ENCODE assay signal across 24 cellular contexts in the genomic region with DNA sequence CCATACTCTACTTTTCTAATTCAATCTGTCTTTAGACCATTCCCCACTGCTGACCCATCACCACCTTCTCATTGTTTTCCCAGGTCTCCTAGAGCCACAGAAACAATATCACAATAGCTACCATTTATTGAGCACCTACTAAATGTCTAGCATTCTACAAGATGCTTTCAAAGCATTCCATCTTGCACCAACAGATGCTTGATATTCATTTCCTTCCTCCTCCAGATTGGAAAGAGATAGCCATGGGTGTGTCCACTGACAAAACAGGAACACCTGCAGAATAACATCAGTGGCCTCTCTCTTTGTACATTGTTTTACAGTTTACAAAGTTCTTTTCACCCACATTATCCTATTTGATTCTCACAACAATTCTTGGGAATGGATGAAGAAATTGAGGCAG. TPM values are rescaled to one million over a fixed set of nuclear protein-coding genes. Genes with fewer than 3 reads are reported as not detected.
"Had no signal": no experiment of that assay in that cellular context is flagged by ENCODE, and none has a peak within 500 bp of the region (broad histone marks: within the 10 kb centered on the region; RNA-seq: fewer than 3 reads in every experiment).

No MANE protein-coding gene starts in this region.

- H3K4me1 ChIP-seq: breast epithelium had no signal

- H3K9me3 Mint-ChIP-seq: activated CD4-positive, alpha-beta memory T cell treated with anti-CD3 and anti-CD28 coated beads, Interleukin-2, amount 10 ng/mL, durations not matched to agents 7 days and 5 days; stimulated activated memory B cell treated with anti-CD40 and anti-IgM and Interleukin-4, amounts not matched to agents 10 μg/mL and 1 μg/mL and 100 μg/mL, for 72 hours; T-helper 2 cell treated with Interferon-gamma antibody and Interleukin-4, amounts not matched to agents 5 μg/mL and 100 μg/mL, for 36 hours had no signal

- H3K27ac Mint-ChIP-seq: activated CD4-positive, alpha-beta memory T cell treated with anti-CD3 and anti-CD28 coated beads, Interleukin-2, amount 10 ng/mL, durations not matched to agents 7 days and 5 days; activated CD8-positive, alpha-beta memory T cell treated with anti-CD3 and anti-CD28 coated beads, Interleukin-2, amount 10 ng/mL, durations not matched to agents 7 days and 5 days; stimulated activated memory B cell treated with anti-CD40 and anti-IgM and Interleukin-4, amounts not matched to agents 10 μg/mL and 1 μg/mL and 100 μg/mL, for 72 hours; T-helper 2 cell treated with Interferon-gamma antibody and Interleukin-4, amounts not matched to agents 5 μg/mL and 100 μg/mL, for 36 hours had no signal

- ATAC-seq: activated CD8-positive, alpha-beta memory T cell treated with anti-CD3 and anti-CD28 coated beads, Interleukin-2, amount 10 ng/mL, durations not matched to agents 7 days and 5 days; heart right ventricle; left ventricle myocardium superior; stimulated activated memory B cell treated with anti-CD40 and anti-IgM and Interleukin-4, amounts not matched to agents 10 μg/mL and 1 μg/mL and 100 μg/mL, for 72 hours had no signal

- H3K9me3 ChIP-seq: breast epithelium, esophagus squamous epithelium, heart right ventricle, spleen, thoracic aorta had no signal

- H3K27ac ChIP-seq: breast epithelium, esophagus squamous epithelium, heart right ventricle, spleen, thoracic aorta had no signal

- DNase-seq: activated CD4-positive, alpha-beta memory T cell treated with anti-CD3 and anti-CD28 coated beads, Interleukin-2, amount 10 ng/mL, durations not matched to agents 7 days and 5 days; activated CD4-positive, alpha-beta T cell treated with anti-CD3 and anti-CD28 coated beads for 48 hours; activated CD4-positive, CD25-positive, alpha-beta regulatory T cell; activated CD8-positive, alpha-beta memory T cell treated with anti-CD3 and anti-CD28 coated beads, Interleukin-2, amount 10 ng/mL, durations not matched to agents 7 days and 5 days; activated naive CD4-positive, alpha-beta T cell; aorta; cerebellar nuclear complex; cortex of kidney; effector CD4-positive, alpha-beta T cell; esophagus squamous epithelium; heart right ventricle; immature natural killer cell; kidney glomerular epithelial cell; left ventricle myocardium superior; nucleus accumbens; posterior cingulate gyrus; retina; spleen; stimulated activated CD4-positive, alpha-beta T cell treated with anti-CD3 and anti-CD28 coated beads, Interleukin-4, amount 100 ng/mL, for 4 hours; SW 1271 had no signal

- H3K36me3 ChIP-seq: breast epithelium, esophagus squamous epithelium, heart right ventricle, spleen, thoracic aorta had no signal

- H3K4me3 Mint-ChIP-seq: activated CD8-positive, alpha-beta memory T cell treated with anti-CD3 and anti-CD28 coated beads, Interleukin-2, amount 10 ng/mL, durations not matched to agents 7 days and 5 days; stimulated activated memory B cell treated with anti-CD40 and anti-IgM and Interleukin-4, amounts not matched to agents 10 μg/mL and 1 μg/mL and 100 μg/mL, for 72 hours; T-helper 2 cell treated with Interferon-gamma antibody and Interleukin-4, amounts not matched to agents 5 μg/mL and 100 μg/mL, for 36 hours had no signal

- H3K4me3 ChIP-seq: breast epithelium, esophagus squamous epithelium, heart right ventricle, spleen, thoracic aorta had no signal

- H3K36me3 Mint-ChIP-seq: activated CD8-positive, alpha-beta memory T cell treated with anti-CD3 and anti-CD28 coated beads, Interleukin-2, amount 10 ng/mL, durations not matched to agents 7 days and 5 days; stimulated activated memory B cell treated with anti-CD40 and anti-IgM and Interleukin-4, amounts not matched to agents 10 μg/mL and 1 μg/mL and 100 μg/mL, for 72 hours had no signal

RNA-seq across cellular contexts. Expression of a gene that starts 2.2 kb away (rescaled TPM):
- total RNA-seq: left ventricle myocardium superior, thoracic aorta had no signal
